ENCODE assay signal across 1 cellular context in the genomic region with DNA sequence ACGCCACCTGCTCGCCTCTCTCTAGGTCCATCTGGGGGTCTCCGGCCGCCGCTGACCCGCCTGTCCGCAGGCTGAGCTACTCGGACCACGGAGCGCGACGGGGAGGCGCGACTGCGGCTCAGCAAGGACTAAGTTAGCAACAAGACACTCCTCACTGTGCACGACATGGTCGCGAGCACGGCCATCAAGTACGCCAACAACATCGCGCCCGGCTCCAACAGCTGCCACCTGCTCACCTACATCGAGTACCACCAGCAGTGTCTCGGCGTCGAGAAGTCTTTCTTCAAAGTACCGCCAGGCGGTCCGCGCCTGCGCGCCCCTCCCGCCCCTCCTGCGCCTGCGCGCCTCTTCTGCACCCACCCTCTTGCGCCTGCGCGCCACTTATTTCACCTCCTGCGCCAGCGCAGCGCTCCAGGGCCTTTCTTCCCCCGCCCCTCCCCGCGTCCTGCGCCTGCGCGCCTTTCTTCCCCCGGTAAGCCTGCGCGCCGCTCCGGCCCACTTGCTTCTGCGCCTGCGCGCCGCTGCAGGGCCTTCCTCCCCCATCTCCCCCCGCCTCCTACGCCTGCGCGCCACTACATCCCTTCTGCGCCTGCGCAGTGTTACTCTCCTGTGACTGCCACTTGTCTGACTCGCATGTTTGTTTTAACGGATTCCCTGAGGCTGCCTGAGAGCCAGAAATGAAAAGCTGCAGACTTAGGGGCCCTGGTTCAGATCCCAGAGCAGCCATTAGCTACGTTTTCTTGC.
TF ChIP-seq lines count a peak whose summit lies in the region.

No MANE protein-coding gene starts in this region.

TF ChIP-seq in HepG2, 621 proteins besides CTCF, POLR2A, EP300 and RAD21 (continued from another document and continues in another):
- TF ChIP-seq ESRRA (CRISPR knock-in tag; IDR thresholded peaks at IDR 0.05; ENCODE audit: low read depth) (no peak; the same call in 1 of the 2 replicates), ZNF777 (CRISPR knock-in tag; IDR thresholded peaks at IDR 0.05) (peak; percentile 86), REPIN1 (CRISPR knock-in tag; IDR thresholded peaks at IDR 0.05; ENCODE audit: borderline replicate concordance, low read depth) (peak; percentile 48; the same call in 1 of the 2 replicates), HOXA3 (CRISPR knock-in tag; IDR thresholded peaks at IDR 0.05) (peak; percentile 67), ZNF124 (CRISPR knock-in tag; IDR thresholded peaks at IDR 0.05) (0 out of 2 replicates have a peak, but pooled peaks have one; percentile 81), SRSF1 (optimal IDR thresholded peaks at IDR 0.05; ENCODE audit: low read depth, low read length) (no peak), ASH2L (IDR thresholded peaks at IDR 0.05; ENCODE audit: insufficient read length, low read depth, low read length) (peak; percentile 52), ZFP82 (CRISPR knock-in tag; IDR thresholded peaks at IDR 0.05; ENCODE audit: borderline replicate concordance) (no peak), HOXA5 (CRISPR knock-in tag; IDR thresholded peaks at IDR 0.05) (no peak), NCOA1 (CRISPR knock-in tag; IDR thresholded peaks at IDR 0.05) (no peak), EEA1 (CRISPR knock-in tag; IDR thresholded peaks at IDR 0.05; ENCODE audit: borderline replicate concordance) (peak; percentile 61; the same call in 1 of the 2 replicates), MIER2 (CRISPR knock-in tag; IDR thresholded peaks at IDR 0.05) (no peak), GLI4 (CRISPR knock-in tag; IDR thresholded peaks at IDR 0.05; ENCODE audit: borderline replicate concordance) (peak; percentile 81; the same call in 1 of the 2 replicates), FLYWCH1 (CRISPR knock-in tag; IDR thresholded peaks at IDR 0.05) (0 out of 2 replicates have a peak, but pooled peaks have one; percentile 45), POLR2AphosphoS2 (IDR thresholded peaks at IDR 0.05; ENCODE audit: low read depth, low read length) (no peak), ZFP37 (CRISPR knock-in tag; IDR thresholded peaks at IDR 0.05; ENCODE audit: borderline replicate concordance) (no peak), HHEX (CRISPR knock-in tag; IDR thresholded peaks at IDR 0.05) (no peak), TEAD3 (CRISPR knock-in tag; optimal IDR thresholded peaks at IDR 0.05; ENCODE audit: borderline replicate concordance) (peak; percentile 11), NAIF1 (CRISPR knock-in tag; IDR thresholded peaks at IDR 0.05; ENCODE audit: borderline replicate concordance) (no peak), HNRNPUL1 (IDR thresholded peaks at IDR 0.05; ENCODE audit: low read depth, low read length) (no peak), AGO2 (optimal IDR thresholded peaks at IDR 0.05; ENCODE audit: low read depth, low read length) (no peak), ZNF549 (CRISPR knock-in tag; IDR thresholded peaks at IDR 0.05) (no peak), ZMYM2 (CRISPR knock-in tag; IDR thresholded peaks at IDR 0.05) (no peak), ZNF678 (CRISPR knock-in tag; IDR thresholded peaks at IDR 0.05) (peak; percentile 66; the same call in 1 of the 2 replicates), TOPORS (CRISPR knock-in tag; IDR thresholded peaks at IDR 0.05) (peak; percentile 63), ZNF703 (CRISPR knock-in tag; IDR thresholded peaks at IDR 0.05; ENCODE audit: borderline replicate concordance) (no peak), RBM39 (IDR thresholded peaks at IDR 0.05; ENCODE audit: low read depth, low read length, poor library complexity, severe bottlenecking) (no peak), HMGA1 (CRISPR knock-in tag; conservative IDR thresholded peaks at IDR 0.05) (no peak), JDP2 (CRISPR knock-in tag; IDR thresholded peaks at IDR 0.05; ENCODE audit: borderline replicate concordance) (no peak), KDM2A (CRISPR knock-in tag; IDR thresholded peaks at IDR 0.05; ENCODE audit: borderline replicate concordance, low read depth) (peak; percentile 68; the same call in 1 of the 2 replicates), ZNF282 (IDR thresholded peaks at IDR 0.05; ENCODE audit: partially characterized antibody) (no peak), ZNF546 (CRISPR knock-in tag; conservative IDR thresholded peaks at IDR 0.05) (peak; percentile 88; the same call in 1 of the 2 replicates)
- TF ChIP-seq, protein P1, sequence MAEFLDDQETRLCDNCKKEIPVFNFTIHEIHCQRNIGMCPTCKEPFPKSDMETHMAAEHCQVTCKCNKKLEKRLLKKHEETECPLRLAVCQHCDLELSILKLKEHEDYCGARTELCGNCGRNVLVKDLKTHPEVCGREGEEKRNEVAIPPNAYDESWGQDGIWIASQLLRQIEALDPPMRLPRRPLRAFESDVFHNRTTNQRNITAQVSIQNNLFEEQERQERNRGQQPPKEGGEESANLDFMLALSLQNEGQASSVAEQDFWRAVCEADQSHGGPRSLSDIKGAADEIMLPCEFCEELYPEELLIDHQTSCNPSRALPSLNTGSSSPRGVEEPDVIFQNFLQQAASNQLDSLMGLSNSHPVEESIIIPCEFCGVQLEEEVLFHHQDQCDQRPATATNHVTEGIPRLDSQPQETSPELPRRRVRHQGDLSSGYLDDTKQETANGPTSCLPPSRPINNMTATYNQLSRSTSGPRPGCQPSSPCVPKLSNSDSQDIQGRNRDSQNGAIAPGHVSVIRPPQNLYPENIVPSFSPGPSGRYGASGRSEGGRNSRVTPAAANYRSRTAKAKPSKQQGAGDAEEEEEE (CRISPR knock-in tag; IDR thresholded peaks at IDR 0.05; ENCODE audit: borderline replicate concordance): no peak
- TF ChIP-seq, protein P2, sequence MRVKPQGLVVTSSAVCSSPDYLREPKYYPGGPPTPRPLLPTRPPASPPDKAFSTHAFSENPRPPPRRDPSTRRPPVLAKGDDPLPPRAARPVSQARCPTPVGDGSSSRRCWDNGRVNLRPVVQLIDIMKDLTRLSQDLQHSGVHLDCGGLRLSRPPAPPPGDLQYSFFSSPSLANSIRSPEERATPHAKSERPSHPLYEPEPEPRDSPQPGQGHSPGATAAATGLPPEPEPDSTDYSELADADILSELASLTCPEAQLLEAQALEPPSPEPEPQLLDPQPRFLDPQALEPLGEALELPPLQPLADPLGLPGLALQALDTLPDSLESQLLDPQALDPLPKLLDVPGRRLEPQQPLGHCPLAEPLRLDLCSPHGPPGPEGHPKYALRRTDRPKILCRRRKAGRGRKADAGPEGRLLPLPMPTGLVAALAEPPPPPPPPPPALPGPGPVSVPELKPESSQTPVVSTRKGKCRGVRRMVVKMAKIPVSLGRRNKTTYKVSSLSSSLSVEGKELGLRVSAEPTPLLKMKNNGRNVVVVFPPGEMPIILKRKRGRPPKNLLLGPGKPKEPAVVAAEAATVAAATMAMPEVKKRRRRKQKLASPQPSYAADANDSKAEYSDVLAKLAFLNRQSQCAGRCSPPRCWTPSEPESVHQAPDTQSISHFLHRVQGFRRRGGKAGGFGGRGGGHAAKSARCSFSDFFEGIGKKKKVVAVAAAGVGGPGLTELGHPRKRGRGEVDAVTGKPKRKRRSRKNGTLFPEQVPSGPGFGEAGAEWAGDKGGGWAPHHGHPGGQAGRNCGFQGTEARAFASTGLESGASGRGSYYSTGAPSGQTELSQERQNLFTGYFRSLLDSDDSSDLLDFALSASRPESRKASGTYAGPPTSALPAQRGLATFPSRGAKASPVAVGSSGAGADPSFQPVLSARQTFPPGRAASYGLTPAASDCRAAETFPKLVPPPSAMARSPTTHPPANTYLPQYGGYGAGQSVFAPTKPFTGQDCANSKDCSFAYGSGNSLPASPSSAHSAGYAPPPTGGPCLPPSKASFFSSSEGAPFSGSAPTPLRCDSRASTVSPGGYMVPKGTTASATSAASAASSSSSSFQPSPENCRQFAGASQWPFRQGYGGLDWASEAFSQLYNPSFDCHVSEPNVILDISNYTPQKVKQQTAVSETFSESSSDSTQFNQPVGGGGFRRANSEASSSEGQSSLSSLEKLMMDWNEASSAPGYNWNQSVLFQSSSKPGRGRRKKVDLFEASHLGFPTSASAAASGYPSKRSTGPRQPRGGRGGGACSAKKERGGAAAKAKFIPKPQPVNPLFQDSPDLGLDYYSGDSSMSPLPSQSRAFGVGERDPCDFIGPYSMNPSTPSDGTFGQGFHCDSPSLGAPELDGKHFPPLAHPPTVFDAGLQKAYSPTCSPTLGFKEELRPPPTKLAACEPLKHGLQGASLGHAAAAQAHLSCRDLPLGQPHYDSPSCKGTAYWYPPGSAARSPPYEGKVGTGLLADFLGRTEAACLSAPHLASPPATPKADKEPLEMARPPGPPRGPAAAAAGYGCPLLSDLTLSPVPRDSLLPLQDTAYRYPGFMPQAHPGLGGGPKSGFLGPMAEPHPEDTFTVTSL (CRISPR knock-in tag; IDR thresholded peaks at IDR 0.05; ENCODE audit: borderline replicate concordance): no peak
- TF ChIP-seq, protein P3, sequence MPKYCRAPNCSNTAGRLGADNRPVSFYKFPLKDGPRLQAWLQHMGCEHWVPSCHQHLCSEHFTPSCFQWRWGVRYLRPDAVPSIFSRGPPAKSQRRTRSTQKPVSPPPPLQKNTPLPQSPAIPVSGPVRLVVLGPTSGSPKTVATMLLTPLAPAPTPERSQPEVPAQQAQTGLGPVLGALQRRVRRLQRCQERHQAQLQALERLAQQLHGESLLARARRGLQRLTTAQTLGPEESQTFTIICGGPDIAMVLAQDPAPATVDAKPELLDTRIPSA (CRISPR knock-in tag; IDR thresholded peaks at IDR 0.05; ENCODE audit: borderline replicate concordance): no peak
- TF ChIP-seq, protein P4, sequence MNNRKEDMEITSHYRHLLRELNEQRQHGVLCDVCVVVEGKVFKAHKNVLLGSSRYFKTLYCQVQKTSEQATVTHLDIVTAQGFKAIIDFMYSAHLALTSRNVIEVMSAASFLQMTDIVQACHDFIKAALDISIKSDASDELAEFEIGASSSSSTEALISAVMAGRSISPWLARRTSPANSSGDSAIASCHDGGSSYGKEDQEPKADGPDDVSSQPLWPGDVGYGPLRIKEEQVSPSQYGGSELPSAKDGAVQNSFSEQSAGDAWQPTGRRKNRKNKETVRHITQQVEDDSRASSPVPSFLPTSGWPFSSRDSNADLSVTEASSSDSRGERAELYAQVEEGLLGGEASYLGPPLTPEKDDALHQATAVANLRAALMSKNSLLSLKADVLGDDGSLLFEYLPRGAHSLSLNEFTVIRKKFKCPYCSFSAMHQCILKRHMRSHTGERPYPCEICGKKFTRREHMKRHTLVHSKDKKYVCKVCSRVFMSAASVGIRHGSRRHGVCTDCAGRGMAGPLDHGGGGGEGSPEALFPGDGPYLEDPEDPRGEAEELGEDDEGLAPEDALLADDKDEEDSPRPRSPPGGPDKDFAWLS (CRISPR knock-in tag; IDR thresholded peaks at IDR 0.05; ENCODE audit: borderline replicate concordance): no peak
- TF ChIP-seq, protein P5, sequence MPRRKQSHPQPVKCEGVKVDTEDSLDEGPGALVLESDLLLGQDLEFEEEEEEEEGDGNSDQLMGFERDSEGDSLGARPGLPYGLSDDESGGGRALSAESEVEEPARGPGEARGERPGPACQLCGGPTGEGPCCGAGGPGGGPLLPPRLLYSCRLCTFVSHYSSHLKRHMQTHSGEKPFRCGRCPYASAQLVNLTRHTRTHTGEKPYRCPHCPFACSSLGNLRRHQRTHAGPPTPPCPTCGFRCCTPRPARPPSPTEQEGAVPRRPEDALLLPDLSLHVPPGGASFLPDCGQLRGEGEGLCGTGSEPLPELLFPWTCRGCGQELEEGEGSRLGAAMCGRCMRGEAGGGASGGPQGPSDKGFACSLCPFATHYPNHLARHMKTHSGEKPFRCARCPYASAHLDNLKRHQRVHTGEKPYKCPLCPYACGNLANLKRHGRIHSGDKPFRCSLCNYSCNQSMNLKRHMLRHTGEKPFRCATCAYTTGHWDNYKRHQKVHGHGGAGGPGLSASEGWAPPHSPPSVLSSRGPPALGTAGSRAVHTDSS (CRISPR knock-in tag; conservative IDR thresholded peaks at IDR 0.05): no peak
- TF ChIP-seq, protein P6, sequence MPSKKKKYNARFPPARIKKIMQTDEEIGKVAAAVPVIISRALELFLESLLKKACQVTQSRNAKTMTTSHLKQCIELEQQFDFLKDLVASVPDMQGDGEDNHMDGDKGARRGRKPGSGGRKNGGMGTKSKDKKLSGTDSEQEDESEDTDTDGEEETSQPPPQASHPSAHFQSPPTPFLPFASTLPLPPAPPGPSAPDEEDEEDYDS (CRISPR knock-in tag; IDR thresholded peaks at IDR 0.05): peak; percentile 65
- TF ChIP-seq, protein P7, sequence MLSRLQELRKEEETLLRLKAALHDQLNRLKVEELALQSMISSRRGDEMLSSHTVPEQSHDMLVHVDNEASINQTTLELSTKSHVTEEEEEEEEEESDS (CRISPR knock-in tag; IDR thresholded peaks at IDR 0.05; ENCODE audit: borderline replicate concordance): no peak
- TF ChIP-seq, protein P8, sequence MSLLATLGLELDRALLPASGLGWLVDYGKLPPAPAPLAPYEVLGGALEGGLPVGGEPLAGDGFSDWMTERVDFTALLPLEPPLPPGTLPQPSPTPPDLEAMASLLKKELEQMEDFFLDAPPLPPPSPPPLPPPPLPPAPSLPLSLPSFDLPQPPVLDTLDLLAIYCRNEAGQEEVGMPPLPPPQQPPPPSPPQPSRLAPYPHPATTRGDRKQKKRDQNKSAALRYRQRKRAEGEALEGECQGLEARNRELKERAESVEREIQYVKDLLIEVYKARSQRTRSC (CRISPR knock-in tag; IDR thresholded peaks at IDR 0.05; ENCODE audit: low read depth): 0 out of 2 replicates have a peak, but pooled peaks have one; percentile 70
- TF ChIP-seq, protein P9, sequence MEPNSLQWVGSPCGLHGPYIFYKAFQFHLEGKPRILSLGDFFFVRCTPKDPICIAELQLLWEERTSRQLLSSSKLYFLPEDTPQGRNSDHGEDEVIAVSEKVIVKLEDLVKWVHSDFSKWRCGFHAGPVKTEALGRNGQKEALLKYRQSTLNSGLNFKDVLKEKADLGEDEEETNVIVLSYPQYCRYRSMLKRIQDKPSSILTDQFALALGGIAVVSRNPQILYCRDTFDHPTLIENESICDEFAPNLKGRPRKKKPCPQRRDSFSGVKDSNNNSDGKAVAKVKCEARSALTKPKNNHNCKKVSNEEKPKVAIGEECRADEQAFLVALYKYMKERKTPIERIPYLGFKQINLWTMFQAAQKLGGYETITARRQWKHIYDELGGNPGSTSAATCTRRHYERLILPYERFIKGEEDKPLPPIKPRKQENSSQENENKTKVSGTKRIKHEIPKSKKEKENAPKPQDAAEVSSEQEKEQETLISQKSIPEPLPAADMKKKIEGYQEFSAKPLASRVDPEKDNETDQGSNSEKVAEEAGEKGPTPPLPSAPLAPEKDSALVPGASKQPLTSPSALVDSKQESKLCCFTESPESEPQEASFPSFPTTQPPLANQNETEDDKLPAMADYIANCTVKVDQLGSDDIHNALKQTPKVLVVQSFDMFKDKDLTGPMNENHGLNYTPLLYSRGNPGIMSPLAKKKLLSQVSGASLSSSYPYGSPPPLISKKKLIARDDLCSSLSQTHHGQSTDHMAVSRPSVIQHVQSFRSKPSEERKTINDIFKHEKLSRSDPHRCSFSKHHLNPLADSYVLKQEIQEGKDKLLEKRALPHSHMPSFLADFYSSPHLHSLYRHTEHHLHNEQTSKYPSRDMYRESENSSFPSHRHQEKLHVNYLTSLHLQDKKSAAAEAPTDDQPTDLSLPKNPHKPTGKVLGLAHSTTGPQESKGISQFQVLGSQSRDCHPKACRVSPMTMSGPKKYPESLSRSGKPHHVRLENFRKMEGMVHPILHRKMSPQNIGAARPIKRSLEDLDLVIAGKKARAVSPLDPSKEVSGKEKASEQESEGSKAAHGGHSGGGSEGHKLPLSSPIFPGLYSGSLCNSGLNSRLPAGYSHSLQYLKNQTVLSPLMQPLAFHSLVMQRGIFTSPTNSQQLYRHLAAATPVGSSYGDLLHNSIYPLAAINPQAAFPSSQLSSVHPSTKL (CRISPR knock-in tag; IDR thresholded peaks at IDR 0.05): no peak
